In genomic region chr1:183303325-183303645, GRCh38 we compare ENCODE assay signal across 23 cellular contexts.
DNase-seq lines count a peak whose midpoint lies in the region; ATAC-seq and TF ChIP-seq lines count a peak whose summit lies in the region.
"Had no signal": no experiment of that assay in that cellular context is flagged by ENCODE, and none has a peak within 500 bp of the region (broad histone marks: within the 10 kb centered on the region; RNA-seq: fewer than 3 reads in every experiment).

No MANE protein-coding gene starts in this region.

- H2AFZ ChIP-seq in SK-N-SH (ENCODE audit: low read depth): peak overlapping the region; percentile 35; the same call in 1 of the 2 replicates
- H2AFZ ChIP-seq: parathyroid adenoma had no signal

- no peak overlapping the region for H3K4me3 Mint-ChIP-seq in nephron
- H3K4me3 Mint-ChIP-seq in activated naive CD8-positive, alpha-beta T cell treated with anti-CD3 and anti-CD28 coated beads for 36 hours: no peak overlapping the region
- H3K4me3 Mint-ChIP-seq: activated naive CD4-positive, alpha-beta T cell treated with anti-CD3 and anti-CD28 coated beads, Interleukin-2, amount 50 U/mL, for 24 hours; naive B cell; stimulated activated effector memory CD8-positive, alpha-beta T cell treated with anti-CD3 and anti-CD28 coated beads, Interleukin-12 subunit alpha, Interleukin-12 subunit beta, amount 100 ng/mL, for 72 hours; T-helper 17 cell had no signal

- no peak overlapping the region; a peak in 1 of 4 replicates for H3K27ac ChIP-seq in SK-N-SH (ENCODE audit: low read depth in 2 of 2, low read length in 1 of 2)
- H3K27ac ChIP-seq in thoracic aorta: peak overlapping the region; percentile 71 to 97
- H3K27ac ChIP-seq: 22Rv1, foreskin keratinocyte, parathyroid adenoma, SJCRH30, VCaP had no signal

- no peaks in the 10 kb centered on the region for H3K27me3 Mint-ChIP-seq in nephron (ENCODE audit: low read depth)
- H3K27me3 Mint-ChIP-seq in activated naive CD8-positive, alpha-beta T cell treated with anti-CD3 and anti-CD28 coated beads for 36 hours: peaks cover 4% of the 10 kb centered on the region
- H3K27me3 Mint-ChIP-seq: activated naive CD4-positive, alpha-beta T cell treated with anti-CD3 and anti-CD28 coated beads, Interleukin-2, amount 50 U/mL, for 24 hours had no signal

- no peaks in the 10 kb centered on the region for H3K79me2 ChIP-seq in SK-N-SH (ENCODE audit: insufficient read depth)
- H3K79me2 ChIP-seq: parathyroid adenoma had no signal

- peaks cover 0 to 25% of the 10 kb centered on the region in 2 experiments; a peak in 1 of 4 replicates for H3K4me1 ChIP-seq in SK-N-SH (ENCODE audit: control insufficient read depth in 1 of 2, insufficient read depth in 2 of 2, low read depth in 1 of 2, low read length in 1 of 2)
- peaks cover 25% of the 10 kb centered on the region for H3K4me1 ChIP-seq in adipocyte (ENCODE audit: control insufficient read depth, insufficient read depth, low read length)
- peaks cover 25 to 79% of the 10 kb centered on the region in 2 donors for H3K4me1 ChIP-seq in thoracic aorta (ENCODE audit: control insufficient read depth in 1 of 2, low read depth in 2 of 2)
- H3K4me1 ChIP-seq: parathyroid adenoma, SJCRH30 had no signal

- 55% methylated on average over 4 of the region's 4 CpGs for WGBS in SK-N-SH (ENCODE audit: low lambda C conversion rate)

- no peaks in the 10 kb centered on the region for H4K20me1 ChIP-seq in SK-N-SH (ENCODE audit: insufficient read depth)

- no peaks in the 10 kb centered on the region for H3K9me3 ChIP-seq in SK-N-SH
- H3K9me3 ChIP-seq in adipocyte (ENCODE audit: control insufficient read depth, low read length): no peaks in the 10 kb centered on the region
- H3K9me3 ChIP-seq in thoracic aorta: no peaks in the 10 kb centered on the region
- H3K9me3 ChIP-seq: SJCRH30 had no signal

- H3K27me3 ChIP-seq in SK-N-SH (ENCODE audit: insufficient read depth) (no peaks in the 10 kb centered on the region), adipocyte (replicated peaks; ENCODE audit: control insufficient read depth, insufficient read depth, low read length) (no peaks in the 10 kb centered on the region), thoracic aorta (replicated peaks; ENCODE audit: insufficient read depth) (no peaks in the 10 kb centered on the region)
- H3K27me3 ChIP-seq: foreskin keratinocyte, SJCRH30 had no signal

- H3K4me1 Mint-ChIP-seq in nephron: peaks cover 50% of the 10 kb centered on the region
- H3K4me1 Mint-ChIP-seq in activated naive CD8-positive, alpha-beta T cell treated with anti-CD3 and anti-CD28 coated beads for 36 hours: no peaks in the 10 kb centered on the region
- H3K4me1 Mint-ChIP-seq: activated naive CD4-positive, alpha-beta T cell treated with anti-CD3 and anti-CD28 coated beads, Interleukin-2, amount 50 U/mL, for 24 hours; stimulated activated effector memory CD8-positive, alpha-beta T cell treated with anti-CD3 and anti-CD28 coated beads, Interleukin-12 subunit alpha, Interleukin-12 subunit beta, amount 100 ng/mL, for 72 hours; T-helper 17 cell had no signal

- peaks cover 7% of the 10 kb centered on the region for H3K9me3 Mint-ChIP-seq in nephron
- no peaks in the 10 kb centered on the region for H3K9me3 Mint-ChIP-seq in activated naive CD8-positive, alpha-beta T cell treated with anti-CD3 and anti-CD28 coated beads for 36 hours
- H3K9me3 Mint-ChIP-seq: activated naive CD4-positive, alpha-beta T cell treated with anti-CD3 and anti-CD28 coated beads, Interleukin-2, amount 50 U/mL, for 24 hours had no signal

- H3F3A ChIP-seq in SK-N-SH (replicated peaks; ENCODE audit: insufficient read depth): no peaks in the 10 kb centered on the region

- no peak for ATAC-seq in SK-N-SH treated with all-trans-retinoic acid at 6 μM for 48 hours
- no peak for ATAC-seq in thoracic aorta (ENCODE audit: insufficient number of reproducible peaks, low FRiP score, low read depth)
- ATAC-seq in GM19467 (IDR thresholded peaks at IDR 0.05; ENCODE audit: unreplicated experiment): no peak
- ATAC-seq: T-helper 17 cell had no signal

- DNase-seq in SK-N-SH: no peak
- DNase-seq in adipocyte (ENCODE audit: low read depth): no peak
- DNase-seq in thoracic aorta (ENCODE audit: low spot score): no peak
- no peak for DNase-seq in activated naive CD8-positive, alpha-beta T cell treated with anti-CD3 and anti-CD28 coated beads for 36 hours
- no peak for DNase-seq in GM03348 (ENCODE audit: low spot score)
- DNase-seq: activated CD4-positive, alpha-beta T cell treated with anti-CD3 and anti-CD28 coated beads, Interleukin-2, amount 50 U/mL, for 1 hour; effector CD4-positive, alpha-beta T cell; islet precursor cell; naive B cell; NCI-H1105; SJCRH30; stimulated activated CD4-positive, alpha-beta T cell treated with anti-CD3 and anti-CD28 coated beads, Interleukin-2, amount 100 ng/mL, for 24 hours; T-helper 17 cell had no signal

- H3K4me2 ChIP-seq in SK-N-SH: no peak overlapping the region

- H3K9me2 ChIP-seq in SK-N-SH: no peaks in the 10 kb centered on the region

- H3K9ac ChIP-seq in SK-N-SH (no peak overlapping the region), adipocyte (ENCODE audit: low read length) (no peak overlapping the region)
- H3K9ac ChIP-seq: parathyroid adenoma had no signal

- H3K36me3 ChIP-seq in SK-N-SH (replicated peaks in 1 of 2; ENCODE audit: control insufficient read depth in 1 of 2, insufficient read depth in 2 of 2, low read length in 1 of 2) (no peaks in the 10 kb centered on the region), adipocyte (ENCODE audit: control insufficient read depth, insufficient read depth, low read length, severe bottlenecking) (no peaks in the 10 kb centered on the region), thoracic aorta (no peaks in the 10 kb centered on the region)
- H3K36me3 ChIP-seq: SJCRH30 had no signal

- no peak for TF ChIP-seq CTCF in SK-N-SH (IDR thresholded peaks at IDR 0.05)
- TF ChIP-seq CTCF in nephron (IDR thresholded peaks at IDR 0.05; ENCODE audit: unreplicated experiment in 3 of 3): no peak
- no peak for TF ChIP-seq CTCF in thoracic aorta (IDR thresholded peaks at IDR 0.05)

- POLR2A ChIA-PET in SK-N-SH (lab: Yijun Ruan, JAX): no interaction called here

- no peaks in the 10 kb centered on the region for H3K36me3 Mint-ChIP-seq in nephron (ENCODE audit: low read depth)
- H3K36me3 Mint-ChIP-seq in activated naive CD8-positive, alpha-beta T cell treated with anti-CD3 and anti-CD28 coated beads for 36 hours: no peaks in the 10 kb centered on the region
- H3K36me3 Mint-ChIP-seq: activated naive CD4-positive, alpha-beta T cell treated with anti-CD3 and anti-CD28 coated beads, Interleukin-2, amount 50 U/mL, for 24 hours; stimulated activated effector memory CD8-positive, alpha-beta T cell treated with anti-CD3 and anti-CD28 coated beads, Interleukin-12 subunit alpha, Interleukin-12 subunit beta, amount 100 ng/mL, for 72 hours had no signal

- CTCF ChIA-PET in SK-N-SH (lab: Yijun Ruan, JAX): no interaction called here

- no peak for TF ChIP-seq EP300 in SK-N-SH (IDR thresholded peaks at IDR 0.05; ENCODE audit: borderline replicate concordance in 1 of 2, low read depth in 1 of 2, low read length in 1 of 2)

- H3K27ac Mint-ChIP-seq in nephron: peak overlapping the region; percentile 14 to 67 (median 23)
- no peak overlapping the region for H3K27ac Mint-ChIP-seq in activated naive CD8-positive, alpha-beta T cell treated with anti-CD3 and anti-CD28 coated beads for 36 hours
- H3K27ac Mint-ChIP-seq: activated naive CD4-positive, alpha-beta T cell treated with anti-CD3 and anti-CD28 coated beads, Interleukin-2, amount 50 U/mL, for 24 hours; stimulated activated effector memory CD8-positive, alpha-beta T cell treated with anti-CD3 and anti-CD28 coated beads, Interleukin-12 subunit alpha, Interleukin-12 subunit beta, amount 100 ng/mL, for 72 hours; T-helper 17 cell had no signal

- no peak overlapping the region for H3K4me3 ChIP-seq in SK-N-SH (ENCODE audit: low read depth in 2 of 2, low read length in 1 of 2)
- H3K4me3 ChIP-seq in adipocyte (ENCODE audit: low read length): peak overlapping the region; percentile 6
- no peak overlapping the region for H3K4me3 ChIP-seq in thoracic aorta
- H3K4me3 ChIP-seq: lung, SJCRH30 had no signal

- TF ChIP-seq RAD21 in SK-N-SH (IDR thresholded peaks at IDR 0.05; ENCODE audit: low read length): no peak

TF ChIP-seq in SK-N-SH, 30 proteins besides CTCF, POLR2A, EP300 and RAD21 (continues in another document):
- TF ChIP-seq MEF2A (IDR thresholded peaks at IDR 0.05; ENCODE audit: borderline replicate concordance, low read depth): no peak
- TF ChIP-seq RCOR1 (IDR thresholded peaks at IDR 0.05; ENCODE audit: low read length): no peak
- TF ChIP-seq SIN3A (IDR thresholded peaks at IDR 0.05; ENCODE audit: borderline replicate concordance, low read depth, low read length): no peak
- no peak for TF ChIP-seq JUND (IDR thresholded peaks at IDR 0.05)
- TF ChIP-seq MAX (IDR thresholded peaks at IDR 0.05; ENCODE audit: low read depth): no peak
- TF ChIP-seq RFX5 (IDR thresholded peaks at IDR 0.05; ENCODE audit: low read length): no peak
- no peak for TF ChIP-seq RXRA (IDR thresholded peaks at IDR 0.05; ENCODE audit: borderline replicate concordance, low read depth)
- TF ChIP-seq NFIC (IDR thresholded peaks at IDR 0.05; ENCODE audit: borderline replicate concordance): no peak
- TF ChIP-seq NRF1 (IDR thresholded peaks at IDR 0.05; ENCODE audit: low read depth, low read length): no peak

TF ChIP-seq in SK-N-SH treated with all-trans-retinoic acid at 6 μM for 48 hours, 23 proteins besides CTCF, POLR2A, EP300 and RAD21:
- no peak for TF ChIP-seq ZC3H10 (CRISPR knock-in tag; IDR thresholded peaks at IDR 0.05)
- no peak for TF ChIP-seq ARNTL (CRISPR knock-in tag; IDR thresholded peaks at IDR 0.05; ENCODE audit: borderline replicate concordance, low read depth)
- TF ChIP-seq CSDC2 (CRISPR knock-in tag; IDR thresholded peaks at IDR 0.05): no peak
- no peak for TF ChIP-seq ZFP3 (CRISPR knock-in tag; IDR thresholded peaks at IDR 0.05)
- TF ChIP-seq GLIS3 (CRISPR knock-in tag; IDR thresholded peaks at IDR 0.05): no peak
- no peak for TF ChIP-seq CSRNP3 (CRISPR knock-in tag; IDR thresholded peaks at IDR 0.05)

Comparison
In these comparisons a context has a peak if more than half of its experiments do, and no peak if none do; other contexts are left out.
1. H3K27ac ChIP-seq: peak in thoracic aorta (2 of 2); none in SK-N-SH (0 of 2).